In genomic region chr16:57578521-57579360, GRCh38 we compare ENCODE assay signal across 18 cellular contexts. TPM values are rescaled to one million over a fixed set of nuclear protein-coding genes. Genes with fewer than 3 reads are reported as not detected.
DNase-seq lines count a peak whose midpoint lies in the region; ATAC-seq, FAIRE-seq and TF ChIP-seq lines count a peak whose summit lies in the region.
"Had no signal": no experiment of that assay in that cellular context is flagged by ENCODE, and none has a peak within 500 bp of the region (broad histone marks: within the 10 kb centered on the region; RNA-seq: fewer than 3 reads in every experiment).

No MANE protein-coding gene starts in this region.

- H3K27me3 ChIP-seq in BLaER1 (no peaks in the 10 kb centered on the region), HepG2 (ENCODE audit: control insufficient read depth in 1 of 2, insufficient read depth in 2 of 2, low read length in 2 of 2) (no peaks in the 10 kb centered on the region; a peak in 1 of 5 replicates)

- no peak overlapping the region for H3K4me3 ChIP-seq in BLaER1
- H3K4me3 ChIP-seq in HepG2 (replicated peaks in 1 of 3; ENCODE audit: insufficient read depth in 1 of 3, low read depth in 2 of 3, low read length in 3 of 3), result no peak overlapping the region
- H3K4me3 ChIP-seq: left lung had no signal

- peak overlapping the region; percentile 87 for H3K27ac ChIP-seq in BLaER1
- no peak overlapping the region for H3K27ac ChIP-seq in HepG2 (ENCODE audit: extremely low read length, insufficient read depth, low read length)
- H3K27ac ChIP-seq: left lung, parathyroid adenoma had no signal

- DNase-seq in activated CD8-positive, alpha-beta memory T cell treated with anti-CD3 and anti-CD28 coated beads, Interleukin-2, amount 50 U/mL, for 48 hours, result peak; percentile 52
- DNase-seq in mesothelial cell of epicardium (ENCODE audit: low spot score in 2 of 2, unreplicated experiment in 2 of 2) (no peak), hypothalamus (lab: John Stamatoyannopoulos, UW) (no peak), HepG2 (ENCODE audit: low spot score) (no peak)
- DNase-seq: activated B cell treated with CpG ODN at 0.5 μM for 24 hours; amniotic stem cell; Caco-2; foreskin melanocyte; left lung; NCI-H446 treated with DMSO at 0.1 percent for 48 hours; SHP77 treated with DMSO at 0.1 percent for 48 hours; stimulated activated CD4-positive, alpha-beta T cell treated with anti-CD3 and anti-CD28 coated beads, Interleukin-1b, Interleukin-23, amount 100 ng/mL, for 48 hours; stimulated activated naive B cell treated with anti-CD40 and anti-IgM and Interleukin-4, amounts not matched to agents 10 μg/mL and 1 μg/mL and 100 μg/mL, for 72 hours had no signal

- WGBS in HepG2 (ENCODE audit: low lambda C conversion rate), result 64% methylated on average over 14 of the region's 14 CpGs

- H4K20me1 ChIP-seq in BLaER1 (no peaks in the 10 kb centered on the region), HepG2 (ENCODE audit: insufficient read depth, low read length) (no peaks in the 10 kb centered on the region)

- H3K9ac ChIP-seq in BLaER1, result peak overlapping the region; percentile 17; the same call in 1 of the 2 replicates
- H3K9ac ChIP-seq in HepG2 (ENCODE audit: insufficient read depth, low read depth, low read length), result no peak overlapping the region
- H3K9ac ChIP-seq: parathyroid adenoma had no signal

- peaks cover 43% of the 10 kb centered on the region for H3K4me1 ChIP-seq in BLaER1
- peaks cover 10% of the 10 kb centered on the region; the same call in 1 of the 2 replicates for H3K4me1 ChIP-seq in HepG2 (ENCODE audit: insufficient read depth, low read length)
- H3K4me1 ChIP-seq: left lung, parathyroid adenoma had no signal

- no TSS peak for BruUV-seq in HepG2 (replicated peaks; lab: Mats Ljungman, UMichigan)

- H3K9me3 Mint-ChIP-seq in mesothelial cell of epicardium, result no peaks in the 10 kb centered on the region
- H3K9me3 Mint-ChIP-seq: activated B cell treated with CpG ODN at 0.5 μM for 24 hours had no signal

- H3K27me3 Mint-ChIP-seq in mesothelial cell of epicardium (ENCODE audit: low read depth), result peaks cover 2% of the 10 kb centered on the region
- H3K27me3 Mint-ChIP-seq: activated B cell treated with CpG ODN at 0.5 μM for 24 hours; stimulated activated naive B cell treated with anti-CD40 and anti-IgM and Interleukin-4, amounts not matched to agents 10 μg/mL and 1 μg/mL and 100 μg/mL, for 72 hours had no signal

- no peak overlapping the region for H3K4me3 Mint-ChIP-seq in mesothelial cell of epicardium
- H3K4me3 Mint-ChIP-seq: activated B cell treated with CpG ODN at 0.5 μM for 24 hours had no signal

- H3K4me1 Mint-ChIP-seq in mesothelial cell of epicardium, result peaks cover 28% of the 10 kb centered on the region

- H3K36me3 ChIP-seq in BLaER1 (no peaks in the 10 kb centered on the region), HepG2 (replicated peaks in 1 of 2; ENCODE audit: control insufficient read depth in 1 of 2, insufficient read depth in 2 of 2, low read length in 2 of 2) (no peaks in the 10 kb centered on the region)
- H3K36me3 ChIP-seq: left lung had no signal

- TF ChIP-seq POLR2A in GM18505 (IDR thresholded peaks at IDR 0.05; ENCODE audit: borderline replicate concordance, extremely low read depth, insufficient read depth, insufficient read length) (peak; percentile 41), HepG2 (IDR thresholded peaks at IDR 0.05; ENCODE audit: insufficient read depth in 1 of 2, low read depth in 2 of 2, low read length in 2 of 2) (no peak)

- H3K9me3 ChIP-seq in BLaER1, result no peaks in the 10 kb centered on the region
- H3K9me3 ChIP-seq in HepG2 (ENCODE audit: low read length), result no peaks in the 10 kb centered on the region
- H3K9me3 ChIP-seq: Caco-2, left lung had no signal

- POLR2A ChIA-PET in HepG2 (lab: Yijun Ruan, JAX), result no interaction called here

- no peaks in the 10 kb centered on the region for H3K79me2 ChIP-seq in HepG2 (ENCODE audit: insufficient read depth, low read length)
- H3K79me2 ChIP-seq: parathyroid adenoma had no signal

- TF ChIP-seq RAD21 in HepG2 (CRISPR knock-in tag; IDR thresholded peaks at IDR 0.05), result no peak

- H3K4me2 ChIP-seq in BLaER1 (peak overlapping the region; percentile 76), HepG2 (ENCODE audit: low read depth, low read length) (no peak overlapping the region)

- intact Hi-C loops in HepG2 (cut with micrococcal nuclease; ENCODE audit: unreplicated experiment), result no loop called here

- H3K36me3 Mint-ChIP-seq in mesothelial cell of epicardium, result no peaks in the 10 kb centered on the region

- in situ Hi-C loops in HepG2 (cut with HindIII; ENCODE audit: extremely low pct_ligation_motif_present, low pct_unique_long_range_greater_than_20kb), result no loop called here

- no peak for TF ChIP-seq EP300 in HepG2 (IDR thresholded peaks at IDR 0.05; ENCODE audit: low read depth in 2 of 2, low read length in 2 of 2)
- no peak for TF ChIP-seq EP300 in HepG2 (CRISPR knock-in tag; IDR thresholded peaks at IDR 0.05; ENCODE audit: borderline replicate concordance)

- ATAC-seq in GM18505 (IDR thresholded peaks at IDR 0.05; ENCODE audit: unreplicated experiment) (no peak), GM18909 (IDR thresholded peaks at IDR 0.05; ENCODE audit: poor library complexity, unreplicated experiment) (no peak), GM21528 (IDR thresholded peaks at IDR 0.05; ENCODE audit: low FRiP score, unreplicated experiment) (no peak), HepG2 (no peak)
- ATAC-seq: left lung had no signal

- H2AFZ ChIP-seq in HepG2 (ENCODE audit: low read length), result no peak overlapping the region
- H2AFZ ChIP-seq: parathyroid adenoma had no signal

- peak overlapping the region; percentile 77 for H3K27ac Mint-ChIP-seq in mesothelial cell of epicardium
- H3K27ac Mint-ChIP-seq: activated B cell treated with CpG ODN at 0.5 μM for 24 hours had no signal

- FAIRE-seq in HepG2 (lab: Jason Lieb, UNC), result no peak

- CTCF ChIA-PET in HepG2 (lab: Yijun Ruan, JAX; ENCODE audit: low intra/inter-chr PET ratio, low total read pairs), result interaction anchor here (5.4 kb wide), 1 partner anchor 69 kb away, joined by 119 read pairs; no protein-coding TSS in a partner anchor

- TF ChIP-seq CTCF in mesothelial cell of epicardium (IDR thresholded peaks at IDR 0.05; ENCODE audit: unreplicated experiment), result no peak
- TF ChIP-seq CTCF in HepG2 (CRISPR knock-in tag; IDR thresholded peaks at IDR 0.05), result no peak

RNA-seq across cellular contexts. Expression of gene ADGRG5, which starts 36.3 kb away (rescaled TPM):
- total RNA-seq in mesothelial cell of epicardium (1.1 to 1.3 TPM (median 1.3 TPM) in 3 replicates), HepG2 (2016; rRNA removed; fragmentation: Illumina TruSeq; extraction: Trizol) (not detected in 2 replicates)
- not detected in 2 replicates for total RNA-seq in HepG2 (2016; cell fraction: cytosol; rRNA removed; fragmentation: Illumina TruSeq; extraction: Trizol; ENCODE audit: low read depth)
- not detected in 2 replicates for total RNA-seq in HepG2 (2016; cell fraction: insoluble cytoplasmic fraction; rRNA removed; fragmentation: Illumina TruSeq; extraction: Trizol)
- not detected in 2 replicates for total RNA-seq in HepG2 (2016; cell fraction: membrane; rRNA removed; fragmentation: Illumina TruSeq; extraction: Trizol)
- not detected in 2 replicates for total RNA-seq in HepG2 (2016; cell fraction: nucleus; rRNA removed; fragmentation: Illumina TruSeq; extraction: Trizol)
- polyA plus RNA-seq in HepG2 (2011; rRNA removed), result 0.01 TPM in 1 of 2 replicates, not detected in the other
- 0.03 TPM in 1 of 2 replicates, not detected in the other for polyA plus RNA-seq in HepG2 (2011; cell fraction: cytosol; rRNA removed)
- 0.06 TPM in 1 of 2 replicates, not detected in the other for polyA plus RNA-seq in HepG2 (2011; cell fraction: nucleus; rRNA removed)
- 0.27 and 0.35 TPM in 2 replicates for polyA plus RNA-seq in HepG2 (2012)
- not detected in 2 replicates for polyA plus RNA-seq in HepG2 (2016; cell fraction: cytosol; fragmentation: Illumina TruSeq; extraction: Trizol; ENCODE audit: low read depth)
- not detected in 2 replicates for polyA plus RNA-seq in HepG2 (2016; cell fraction: insoluble cytoplasmic fraction; fragmentation: Illumina TruSeq; extraction: Trizol; ENCODE audit: low read depth)
- polyA plus RNA-seq in HepG2 (2016; cell fraction: membrane; fragmentation: Illumina TruSeq; extraction: Trizol; ENCODE audit: low read depth), result not detected in 2 replicates
- polyA plus RNA-seq in HepG2 (2016; cell fraction: nucleus; fragmentation: Illumina TruSeq; extraction: Trizol; ENCODE audit: insufficient read depth, low read depth), result not detected in 2 replicates
- 0.12 TPM in 1 of 2 replicates, not detected in the other for polyA minus RNA-seq in HepG2 (2011; rRNA and poly(A)+ RNA removed; ENCODE audit: low replicate concordance)
- polyA minus RNA-seq in HepG2 (2011; cell fraction: cytosol; rRNA and poly(A)+ RNA removed), result not detected in 2 replicates
- polyA minus RNA-seq in HepG2 (2011; cell fraction: nucleus; rRNA and poly(A)+ RNA removed), result not detected in 2 replicates

RNA-seq across cellular contexts. Expression of gene CCDC102A, which starts 42.4 kb away (rescaled TPM):
- total RNA-seq in mesothelial cell of epicardium (30.6 to 31.9 TPM (median 31.3 TPM) in 3 replicates), HepG2 (2016; rRNA removed; fragmentation: Illumina TruSeq; extraction: Trizol) (0.91 and 2.1 TPM in 2 replicates)
- 0.71 TPM in 2 replicates for total RNA-seq in HepG2 (2016; cell fraction: cytosol; rRNA removed; fragmentation: Illumina TruSeq; extraction: Trizol; ENCODE audit: low read depth)
- total RNA-seq in HepG2 (2016; cell fraction: insoluble cytoplasmic fraction; rRNA removed; fragmentation: Illumina TruSeq; extraction: Trizol), result 1.1 and 2.8 TPM in 2 replicates
- 1.1 and 1.3 TPM in 2 replicates for total RNA-seq in HepG2 (2016; cell fraction: membrane; rRNA removed; fragmentation: Illumina TruSeq; extraction: Trizol)
- total RNA-seq in HepG2 (2016; cell fraction: nucleus; rRNA removed; fragmentation: Illumina TruSeq; extraction: Trizol), result 0.41 and 1.0 TPM in 2 replicates
- 2.7 and 2.8 TPM in 2 replicates for polyA plus RNA-seq in HepG2 (2011; rRNA removed)
- polyA plus RNA-seq in HepG2 (2011; cell fraction: cytosol; rRNA removed), result 2.3 and 3.2 TPM in 2 replicates
- polyA plus RNA-seq in HepG2 (2011; cell fraction: nucleus; rRNA removed), result 2.6 and 2.8 TPM in 2 replicates
- polyA plus RNA-seq in HepG2 (2012), result 0.34 and 1.0 TPM in 2 replicates
- 0.34 and 0.49 TPM in 2 replicates for polyA plus RNA-seq in HepG2 (2016; cell fraction: cytosol; fragmentation: Illumina TruSeq; extraction: Trizol; ENCODE audit: low read depth)
- 1.2 TPM in 2 replicates for polyA plus RNA-seq in HepG2 (2016; cell fraction: insoluble cytoplasmic fraction; fragmentation: Illumina TruSeq; extraction: Trizol; ENCODE audit: low read depth)
- 0.51 and 0.64 TPM in 2 replicates for polyA plus RNA-seq in HepG2 (2016; cell fraction: membrane; fragmentation: Illumina TruSeq; extraction: Trizol; ENCODE audit: low read depth)
- 1.7 and 2.5 TPM in 2 replicates for polyA plus RNA-seq in HepG2 (2016; cell fraction: nucleus; fragmentation: Illumina TruSeq; extraction: Trizol; ENCODE audit: insufficient read depth, low read depth)
- 2.1 and 2.5 TPM in 2 replicates for polyA minus RNA-seq in HepG2 (2011; rRNA and poly(A)+ RNA removed; ENCODE audit: low replicate concordance)
- polyA minus RNA-seq in HepG2 (2011; cell fraction: cytosol; rRNA and poly(A)+ RNA removed), result 0.69 and 1.1 TPM in 2 replicates
- polyA minus RNA-seq in HepG2 (2011; cell fraction: nucleus; rRNA and poly(A)+ RNA removed), result 0.87 and 1.0 TPM in 2 replicates

RNA-seq across cellular contexts. Expression of gene ADGRG1, which starts 49.7 kb away (rescaled TPM):
- total RNA-seq in mesothelial cell of epicardium (65.8 to 67.1 TPM (median 66.9 TPM) in 3 replicates), HepG2 (2016; rRNA removed; fragmentation: Illumina TruSeq; extraction: Trizol) (2.8 and 5.9 TPM in 2 replicates)
- 1.1 and 2.0 TPM in 2 replicates for total RNA-seq in HepG2 (2016; cell fraction: cytosol; rRNA removed; fragmentation: Illumina TruSeq; extraction: Trizol; ENCODE audit: low read depth)
- total RNA-seq in HepG2 (2016; cell fraction: insoluble cytoplasmic fraction; rRNA removed; fragmentation: Illumina TruSeq; extraction: Trizol), result 2.8 and 5.0 TPM in 2 replicates
- 3.1 and 3.2 TPM in 2 replicates for total RNA-seq in HepG2 (2016; cell fraction: membrane; rRNA removed; fragmentation: Illumina TruSeq; extraction: Trizol)
- total RNA-seq in HepG2 (2016; cell fraction: nucleus; rRNA removed; fragmentation: Illumina TruSeq; extraction: Trizol), result 7.2 and 8.0 TPM in 2 replicates
- 2.7 and 3.3 TPM in 2 replicates for polyA plus RNA-seq in HepG2 (2011; rRNA removed)
- 1.8 and 2.1 TPM in 2 replicates for polyA plus RNA-seq in HepG2 (2011; cell fraction: cytosol; rRNA removed)
- 5.0 and 7.4 TPM in 2 replicates for polyA plus RNA-seq in HepG2 (2011; cell fraction: nucleus; rRNA removed)
- polyA plus RNA-seq in HepG2 (2012), result 2.3 and 3.3 TPM in 2 replicates
- polyA plus RNA-seq in HepG2 (2016; cell fraction: cytosol; fragmentation: Illumina TruSeq; extraction: Trizol; ENCODE audit: low read depth), result 0.83 and 1.3 TPM in 2 replicates
- polyA plus RNA-seq in HepG2 (2016; cell fraction: insoluble cytoplasmic fraction; fragmentation: Illumina TruSeq; extraction: Trizol; ENCODE audit: low read depth), result 2.4 and 5.1 TPM in 2 replicates
- polyA plus RNA-seq in HepG2 (2016; cell fraction: membrane; fragmentation: Illumina TruSeq; extraction: Trizol; ENCODE audit: low read depth), result 2.8 and 3.2 TPM in 2 replicates
- polyA plus RNA-seq in HepG2 (2016; cell fraction: nucleus; fragmentation: Illumina TruSeq; extraction: Trizol; ENCODE audit: insufficient read depth, low read depth), result 14.1 and 15.0 TPM in 2 replicates
- polyA minus RNA-seq in HepG2 (2011; rRNA and poly(A)+ RNA removed; ENCODE audit: low replicate concordance), result 4.0 and 29.5 TPM in 2 replicates
- 1.8 and 1.9 TPM in 2 replicates for polyA minus RNA-seq in HepG2 (2011; cell fraction: cytosol; rRNA and poly(A)+ RNA removed)
- 2.4 and 2.8 TPM in 2 replicates for polyA minus RNA-seq in HepG2 (2011; cell fraction: nucleus; rRNA and poly(A)+ RNA removed)
